In the genomic region with DNA sequence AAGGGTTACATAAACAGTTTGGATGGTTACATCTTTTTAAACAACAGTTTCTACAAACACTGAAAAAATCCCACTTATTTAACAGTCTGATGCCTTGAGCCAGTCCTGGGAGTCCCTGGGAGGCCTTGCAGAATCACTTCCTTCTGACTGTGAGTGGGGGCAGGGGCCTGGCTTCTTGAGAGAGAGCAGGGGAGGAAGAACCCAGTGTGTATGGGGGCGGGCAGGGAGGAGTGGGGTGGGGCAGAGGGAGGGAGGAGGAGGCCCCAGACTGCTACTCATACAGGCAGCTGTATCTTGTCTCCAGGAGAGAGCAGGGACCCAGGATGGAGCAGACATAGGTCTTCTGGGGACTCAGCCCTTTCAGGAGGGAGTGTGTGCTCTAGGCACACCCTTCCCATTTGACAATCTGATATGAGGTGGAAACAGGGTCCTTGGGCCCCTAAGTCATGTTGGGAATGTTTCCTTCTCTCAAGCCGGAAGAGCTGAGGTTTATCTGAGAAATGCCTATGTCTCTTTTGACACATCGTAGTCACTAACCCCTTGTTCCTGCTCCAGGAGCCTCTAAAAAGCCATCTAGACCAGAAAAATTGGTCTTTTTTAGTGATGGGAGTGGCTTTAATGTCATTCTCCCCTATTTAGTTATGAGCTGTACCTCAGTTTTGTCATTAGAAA, we compare ENCODE assay signal across 8 cellular contexts. TPM values are rescaled to one million over a fixed set of nuclear protein-coding genes. Genes with fewer than 3 reads are reported as not detected.
DNase-seq lines count a peak whose midpoint lies in the region; ATAC-seq and TF ChIP-seq lines count a peak whose summit lies in the region.

No MANE protein-coding gene starts in this region.

- H3K4me3 ChIP-seq in ACC112 (ENCODE audit: low read depth, low read length): no peak overlapping the region
- H3K4me3 ChIP-seq in breast epithelium: no peak overlapping the region

- H3K27ac ChIP-seq in ACC112 (ENCODE audit: low read depth, low read length) (peak overlapping the region; percentile 53), breast epithelium (peak overlapping the region; percentile 69 to 74)

- POLR2A ChIA-PET in T-cell (lab: Charles Lee): interaction anchor here (0.6 to 2.3 kb wide), 5 partner anchors 9 to 775 kb away, joined by 3 to 16 read pairs (median 3); a partner anchor contains a TSS

- ATAC-seq in GM19025 (IDR thresholded peaks at IDR 0.05; ENCODE audit: low read depth, unreplicated experiment) (peak; percentile 84), HG03139 (IDR thresholded peaks at IDR 0.05; ENCODE audit: unreplicated experiment) (peak; percentile 82), T-cell (replicated peaks in 1 of 4) (peak; percentile 93 to 98 (median 95))
- peak; percentile 86 for ATAC-seq in stimulated activated naive CD8-positive, alpha-beta T cell treated with anti-CD3 and anti-CD28 coated beads, Interleukin-15, Interleukin-2, amounts not matched to agents 100 U/mL and 50 U/mL, for 24 hours

- H3K4me1 Mint-ChIP-seq in T-cell: peaks cover 89 to 92% (median 91%) of the 10 kb centered on the region in 3 donors

- peaks cover 8% of the 10 kb centered on the region for H3K79me2 ChIP-seq in ACC112 (ENCODE audit: control insufficient read depth, insufficient read depth, low read length, unreplicated experiment)

- H3K27me3 ChIP-seq in ACC112 (ENCODE audit: insufficient read depth, low read length): no peaks in the 10 kb centered on the region
- H3K27me3 ChIP-seq in breast epithelium: no peaks in the 10 kb centered on the region

- H3K4me1 ChIP-seq in ACC112 (ENCODE audit: control insufficient read depth, insufficient read depth, low read length, unreplicated experiment): peaks cover 36% of the 10 kb centered on the region
- peaks cover 5 to 6% of the 10 kb centered on the region in 2 donors for H3K4me1 ChIP-seq in breast epithelium

- CTCF ChIA-PET in T-cell (lab: Charles Lee): interaction anchor here in 1 of 2 donors (0.7 to 3.4 kb wide), 8 partner anchors 9 to 42 kb away, joined by 3 to 17 read pairs (median 4); no protein-coding TSS in a partner anchor

- H2AFZ ChIP-seq in ACC112 (ENCODE audit: low read length, unreplicated experiment): no peak overlapping the region

- peaks cover 28% of the 10 kb centered on the region for H3K36me3 Mint-ChIP-seq in T-cell

- H3K27me3 Mint-ChIP-seq in T-cell: no peaks in the 10 kb centered on the region

- H3K9me3 Mint-ChIP-seq in T-cell: no peaks in the 10 kb centered on the region

- no peak for TF ChIP-seq CTCF in breast epithelium (IDR thresholded peaks at IDR 0.05)

- H3K9me3 ChIP-seq in breast epithelium: no peaks in the 10 kb centered on the region

- intact Hi-C loops in breast epithelium (cut with DNase I; ENCODE audit: low total_unique reads): no loop called here

- H3K27ac Mint-ChIP-seq in T-cell: peak overlapping the region; percentile 92 to 93

- DNase-seq in T-cell (peak; percentile 40 to 76 (median 61)), breast epithelium (ENCODE audit: low spot score in 2 of 2) (peak in 1 of 2 donors; percentile 49), medulla oblongata (ENCODE audit: extremely low spot score) (peak; percentile 85), DMS79 treated with DMSO at 0.1 percent for 48 hours (lab: John Stamatoyannopoulos, UW) (no peak)
- DNase-seq in stimulated activated naive CD8-positive, alpha-beta T cell treated with anti-CD3 and anti-CD28 coated beads, Interleukin-15, Interleukin-2, amounts not matched to agents 100 U/mL and 50 U/mL, for 24 hours: peak; percentile 69

- no peak for TF ChIP-seq POLR2A in breast epithelium (IDR thresholded peaks at IDR 0.05)

- H3K36me3 ChIP-seq in ACC112 (ENCODE audit: insufficient read depth, low read length): 0 out of 2 replicates have a peak, but pooled peaks cover 5% of the 10 kb centered on the region
- no peaks in the 10 kb centered on the region for H3K36me3 ChIP-seq in breast epithelium

- H3K4me3 Mint-ChIP-seq in T-cell: peak overlapping the region; percentile 37 to 68 (median 47)

RNA-seq across cellular contexts. Expression of a gene that starts 52.8 kb away (rescaled TPM):
- 100 to 1,000 TPM; 167 to 859 (median 252) TPM for total RNA-seq in T-cell
- total RNA-seq in breast epithelium: 10 to 100 TPM; 10.4 to 27.8 (median 18.0) TPM

Comparison
In these comparisons a context has a peak if more than half of its experiments do, and no peak if none do; other contexts are left out.
1. RNA of a gene that starts 52.8 kb away (total RNA-seq): 167 to 859 TPM in T-cell; 10.4 to 27.8 TPM in breast epithelium; every median in the first group is over 4 times any median in the second.
2. Peak in every context shown above with its lines, with median percentiles within 50 percentile points of each other: ATAC-seq.